ENCODE assay signal across 1 cellular context in the genomic region with DNA sequence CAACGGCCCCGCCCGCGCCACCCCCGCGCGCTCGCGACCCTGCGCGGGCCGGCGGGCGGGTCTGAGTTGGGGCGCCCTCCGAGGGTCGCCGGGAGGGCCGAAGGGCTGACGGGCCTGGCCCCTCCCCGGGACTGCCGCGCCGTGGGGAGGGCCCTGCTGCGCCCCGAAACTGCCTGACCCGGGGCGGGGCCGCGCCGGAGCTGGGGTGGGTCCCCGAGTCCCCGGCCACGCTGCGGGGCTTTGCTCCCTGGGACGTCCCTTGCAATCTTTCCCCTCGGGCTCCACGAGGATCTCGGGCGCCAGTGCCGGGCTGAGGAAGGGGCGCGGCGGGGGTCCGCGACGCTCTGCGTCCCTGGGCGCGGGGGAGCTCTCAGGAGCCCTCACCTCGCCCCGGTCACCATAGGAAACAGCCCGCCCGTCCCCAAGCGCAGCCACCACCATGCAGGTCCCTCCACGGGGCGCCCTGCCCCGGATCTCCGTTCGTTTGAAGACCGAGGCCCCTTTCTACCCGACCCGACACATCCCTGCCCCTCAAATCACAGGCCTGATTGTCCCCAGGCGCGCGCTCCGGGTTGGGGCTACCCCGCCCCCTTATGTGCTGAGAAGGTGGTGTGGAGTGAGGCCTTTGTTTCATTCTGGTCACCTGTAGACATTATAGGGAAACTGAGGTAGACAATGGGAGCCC.
TF ChIP-seq lines count a peak whose summit lies in the region.

No MANE protein-coding gene starts in this region.

TF ChIP-seq in WTC11, 78 proteins besides CTCF, POLR2A, EP300 and RAD21 (continued from another document):
- TF ChIP-seq KAT7 (CRISPR knock-in tag; IDR thresholded peaks at IDR 0.05; ENCODE audit: borderline replicate concordance) (0 out of 2 replicates have a peak, but pooled peaks have one; percentile 35), ZNF317 (CRISPR knock-in tag; IDR thresholded peaks at IDR 0.05; ENCODE audit: borderline replicate concordance, low read depth) (no peak), MXD4 (CRISPR knock-in tag; IDR thresholded peaks at IDR 0.05; ENCODE audit: borderline replicate concordance) (no peak), NR2C2 (CRISPR knock-in tag; IDR thresholded peaks at IDR 0.05) (no peak), ZNF416 (CRISPR knock-in tag; IDR thresholded peaks at IDR 0.05) (0 out of 2 replicates have a peak, but pooled peaks have one; percentile 10), SMAD3 (CRISPR knock-in tag; IDR thresholded peaks at IDR 0.05; ENCODE audit: borderline replicate concordance) (no peak), NFE2L1 (CRISPR knock-in tag; IDR thresholded peaks at IDR 0.05) (no peak), TP53 (CRISPR knock-in tag; IDR thresholded peaks at IDR 0.05) (no peak), NFYB (CRISPR knock-in tag; conservative IDR thresholded peaks at IDR 0.05; ENCODE audit: low read depth) (no peak), ETV6 (CRISPR knock-in tag; IDR thresholded peaks at IDR 0.05) (no peak), NR3C1 (CRISPR knock-in tag; conservative IDR thresholded peaks at IDR 0.05; ENCODE audit: low read depth) (no peak)
- TF ChIP-seq, protein P1, sequence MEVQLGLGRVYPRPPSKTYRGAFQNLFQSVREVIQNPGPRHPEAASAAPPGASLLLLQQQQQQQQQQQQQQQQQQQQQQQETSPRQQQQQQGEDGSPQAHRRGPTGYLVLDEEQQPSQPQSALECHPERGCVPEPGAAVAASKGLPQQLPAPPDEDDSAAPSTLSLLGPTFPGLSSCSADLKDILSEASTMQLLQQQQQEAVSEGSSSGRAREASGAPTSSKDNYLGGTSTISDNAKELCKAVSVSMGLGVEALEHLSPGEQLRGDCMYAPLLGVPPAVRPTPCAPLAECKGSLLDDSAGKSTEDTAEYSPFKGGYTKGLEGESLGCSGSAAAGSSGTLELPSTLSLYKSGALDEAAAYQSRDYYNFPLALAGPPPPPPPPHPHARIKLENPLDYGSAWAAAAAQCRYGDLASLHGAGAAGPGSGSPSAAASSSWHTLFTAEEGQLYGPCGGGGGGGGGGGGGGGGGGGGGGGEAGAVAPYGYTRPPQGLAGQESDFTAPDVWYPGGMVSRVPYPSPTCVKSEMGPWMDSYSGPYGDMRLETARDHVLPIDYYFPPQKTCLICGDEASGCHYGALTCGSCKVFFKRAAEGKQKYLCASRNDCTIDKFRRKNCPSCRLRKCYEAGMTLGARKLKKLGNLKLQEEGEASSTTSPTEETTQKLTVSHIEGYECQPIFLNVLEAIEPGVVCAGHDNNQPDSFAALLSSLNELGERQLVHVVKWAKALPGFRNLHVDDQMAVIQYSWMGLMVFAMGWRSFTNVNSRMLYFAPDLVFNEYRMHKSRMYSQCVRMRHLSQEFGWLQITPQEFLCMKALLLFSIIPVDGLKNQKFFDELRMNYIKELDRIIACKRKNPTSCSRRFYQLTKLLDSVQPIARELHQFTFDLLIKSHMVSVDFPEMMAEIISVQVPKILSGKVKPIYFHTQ (CRISPR knock-in tag; IDR thresholded peaks at IDR 0.05) = no peak
- TF ChIP-seq, protein P2, sequence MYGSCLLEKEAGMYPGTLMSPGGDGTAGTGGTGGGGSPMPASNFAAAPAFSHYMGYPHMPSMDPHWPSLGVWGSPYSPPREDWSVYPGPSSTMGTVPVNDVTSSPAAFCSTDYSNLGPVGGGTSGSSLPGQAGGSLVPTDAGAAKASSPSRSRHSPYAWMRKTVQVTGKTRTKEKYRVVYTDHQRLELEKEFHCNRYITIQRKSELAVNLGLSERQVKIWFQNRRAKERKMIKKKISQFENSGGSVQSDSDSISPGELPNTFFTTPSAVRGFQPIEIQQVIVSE (CRISPR knock-in tag; IDR thresholded peaks at IDR 0.05; ENCODE audit: borderline replicate concordance) = no peak
